ENCODE assay signal across 22 cellular contexts in the genomic region with DNA sequence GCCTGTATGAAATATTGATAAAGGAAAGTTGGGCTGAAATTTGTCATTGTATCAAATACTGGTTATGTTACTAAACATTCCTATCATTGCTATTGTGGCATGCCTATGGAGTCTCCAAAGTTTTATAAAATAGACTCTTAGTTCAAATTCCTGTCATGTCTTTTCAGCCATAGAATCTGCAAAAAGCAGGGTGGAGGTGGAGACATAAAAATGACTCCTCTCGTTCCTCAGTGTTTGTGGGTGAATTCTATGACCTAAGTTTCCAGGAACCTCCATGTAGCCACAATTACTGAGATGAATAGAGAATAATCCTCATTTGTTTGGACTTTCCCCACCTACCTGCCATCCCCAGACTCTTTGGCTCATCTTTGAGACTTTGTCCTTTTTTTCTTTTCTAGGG.
"Had no signal": no experiment of that assay in that cellular context is flagged by ENCODE, and none has a peak within 500 bp of the region (broad histone marks: within the 10 kb centered on the region; RNA-seq: fewer than 3 reads in every experiment).

No MANE protein-coding gene starts in this region.

- H3K4me1 ChIP-seq: foreskin keratinocyte, heart left ventricle, lower lobe of right lung had no signal

- H3K27ac ChIP-seq: coronary artery, dorsolateral prefrontal cortex, esophagus muscularis mucosa, foreskin keratinocyte, gastroesophageal sphincter, heart left ventricle, hepatocyte, lower lobe of right lung had no signal

- H3K79me2 ChIP-seq: hepatocyte had no signal

- H2AFZ ChIP-seq: hepatocyte had no signal

- H3K27me3 ChIP-seq: esophagus muscularis mucosa, gastroesophageal sphincter, heart left ventricle had no signal

- H3K36me3 ChIP-seq: esophagus muscularis mucosa, gastroesophageal sphincter, heart left ventricle, lower lobe of right lung had no signal

- ATAC-seq: foreskin keratinocyte, gastroesophageal sphincter, heart left ventricle, left colon, left lobe of liver, left ventricle myocardium superior, lower lobe of right lung, mucosa of descending colon had no signal

- DNase-seq: dermis blood vessel endothelial cell; dorsolateral prefrontal cortex; effector CD4-positive, alpha-beta T cell; effector memory CD4-positive, alpha-beta T cell; foreskin keratinocyte; heart left ventricle; hypothalamus; immature natural killer cell; islet precursor cell; kidney; kidney glomerular epithelial cell; left colon; left ventricle myocardium superior; lower lobe of right lung; mesenchymal stem cell; mucosa of descending colon; naive B cell had no signal

- H3K9me3 ChIP-seq: esophagus muscularis mucosa, gastroesophageal sphincter, heart left ventricle, lower lobe of right lung, mucosa of descending colon had no signal

- H3K4me2 ChIP-seq: hepatocyte had no signal

- H3K4me3 ChIP-seq: coronary artery, dorsolateral prefrontal cortex, esophagus muscularis mucosa, gastroesophageal sphincter, heart left ventricle, hepatocyte, lower lobe of right lung, mucosa of descending colon had no signal
